In genomic region chr2:128735296-128735960, GRCh38 we compare ENCODE assay signal across 29 cellular contexts.
DNase-seq lines count a peak whose midpoint lies in the region; ATAC-seq, FAIRE-seq and TF ChIP-seq lines count a peak whose summit lies in the region.
"Had no signal": no experiment of that assay in that cellular context is flagged by ENCODE, and none has a peak within 500 bp of the region (broad histone marks: within the 10 kb centered on the region; RNA-seq: fewer than 3 reads in every experiment).

No MANE protein-coding gene starts in this region.

- TF ChIP-seq CTCF in HepG2 (CRISPR knock-in tag; IDR thresholded peaks at IDR 0.05) (no peak), right lobe of liver (IDR thresholded peaks at IDR 0.05) (no peak), NB4 (IDR thresholded peaks at IDR 0.05; ENCODE audit: low read depth, low read length) (peak; percentile 9), kidney (IDR thresholded peaks at IDR 0.05; ENCODE audit: borderline replicate concordance, extremely low read depth, insufficient read depth) (no peak)

- no peak for FAIRE-seq in HepG2 (lab: Jason Lieb, UNC)
- no peak for FAIRE-seq in kidney (lab: Jason Lieb, UNC)
- FAIRE-seq: G401.6, H54 had no signal

- DNase-seq in HepG2 (ENCODE audit: low spot score) (no peak), right lobe of liver (no peak), NB4 (ENCODE audit: low read depth) (peak; percentile 71), kidney (peak; percentile 70), 8988T (no peak), C1 segment of cervical spinal cord (lab: John Stamatoyannopoulos, UW) (no peak)
- DNase-seq: activated CD4-positive, alpha-beta T cell treated with anti-CD3 and anti-CD28 coated beads, Interleukin-2, amount 50 U/mL, for 4 hours; activated CD4-positive, CD25-positive, alpha-beta regulatory T cell; activated naive CD8-positive, alpha-beta T cell treated with anti-CD3 and anti-CD28 coated beads for 36 hours; CD8-positive, alpha-beta T cell; DMS 273 treated with DMSO at 0.1 percent for 48 hours; effector CD4-positive, alpha-beta T cell; left colon; MG63; NCI-H1436; NCI-H2107; NCI-H446; OCI-M1; ovary; retina; stimulated activated CD4-positive, alpha-beta T cell treated with anti-CD3 and anti-CD28 coated beads, Interleukin-12 subunit alpha, Interleukin-12 subunit beta, amount 100 ng/mL, for 4 hours; stimulated activated CD4-positive, alpha-beta T cell treated with anti-CD3 and anti-CD28 coated beads, Interleukin-4, amount 100 ng/mL, for 24 hours; stimulated activated naive CD4-positive, alpha-beta T cell; T-helper 9 cell had no signal

- H3K9me3 ChIP-seq in HepG2 (ENCODE audit: low read length) (no peaks in the 10 kb centered on the region), right lobe of liver (no peaks in the 10 kb centered on the region), kidney (ENCODE audit: control insufficient read depth in 1 of 2, low read length in 2 of 2) (no peaks in the 10 kb centered on the region)
- H3K9me3 ChIP-seq: MG63, ovary, thoracic aorta had no signal

- H3K27ac ChIP-seq in HepG2 (ENCODE audit: extremely low read length, insufficient read depth, low read length) (no peak overlapping the region), right lobe of liver (no peak overlapping the region), kidney (ENCODE audit: low read depth in 2 of 2, low read length in 2 of 2) (no peak overlapping the region)
- H3K27ac ChIP-seq: ovary, thoracic aorta had no signal

- no peak overlapping the region for H3K9ac ChIP-seq in HepG2 (ENCODE audit: insufficient read depth, low read depth, low read length)
- H3K9ac ChIP-seq in kidney (ENCODE audit: low read length in 2 of 2), result no peak overlapping the region

- H2AFZ ChIP-seq in HepG2 (ENCODE audit: low read length), result no peak overlapping the region

- no peak for TF ChIP-seq RAD21 in HepG2 (CRISPR knock-in tag; IDR thresholded peaks at IDR 0.05)

- POLR2A ChIA-PET in HepG2 (lab: Yijun Ruan, JAX), result no interaction called here

- H4K20me1 ChIP-seq in HepG2 (ENCODE audit: insufficient read depth, low read length), result no peaks in the 10 kb centered on the region

- no peak overlapping the region for H3K4me2 ChIP-seq in HepG2 (ENCODE audit: low read depth, low read length)

- no TSS peak for BruUV-seq in HepG2 (replicated peaks; lab: Mats Ljungman, UMichigan)

- TF ChIP-seq EP300 in HepG2 (IDR thresholded peaks at IDR 0.05; ENCODE audit: low read depth in 2 of 2, low read length in 2 of 2) (no peak), HepG2 (CRISPR knock-in tag; IDR thresholded peaks at IDR 0.05; ENCODE audit: borderline replicate concordance) (no peak)

- H3K27me3 ChIP-seq in HepG2 (ENCODE audit: control insufficient read depth in 1 of 2, insufficient read depth in 2 of 2, low read length in 2 of 2), result peaks cover 0 to 50% of the 10 kb centered on the region in 2 experiments; a peak in 4 of 5 replicates
- no peaks in the 10 kb centered on the region for H3K27me3 ChIP-seq in right lobe of liver
- H3K27me3 ChIP-seq: MG63, ovary had no signal

- TF ChIP-seq POLR2A in HepG2 (IDR thresholded peaks at IDR 0.05; ENCODE audit: insufficient read depth in 1 of 2, low read depth in 2 of 2, low read length in 2 of 2) (no peak), right lobe of liver (IDR thresholded peaks at IDR 0.05) (no peak), NB4 (IDR thresholded peaks at IDR 0.05; ENCODE audit: extremely low read depth, insufficient read length) (no peak)

- H3K36me3 ChIP-seq in HepG2 (replicated peaks in 1 of 2; ENCODE audit: control insufficient read depth in 1 of 2, insufficient read depth in 2 of 2, low read length in 2 of 2) (no peaks in the 10 kb centered on the region), right lobe of liver (no peaks in the 10 kb centered on the region), kidney (ENCODE audit: control insufficient read depth in 1 of 2, insufficient read depth in 2 of 2, low read length in 2 of 2) (no peaks in the 10 kb centered on the region)
- H3K36me3 ChIP-seq: MG63, ovary, thoracic aorta had no signal

- no peaks in the 10 kb centered on the region for H3K4me1 ChIP-seq in HepG2 (ENCODE audit: insufficient read depth, low read length)
- peaks cover 0 to 13% (median 0%) of the 10 kb centered on the region in 4 donors for H3K4me1 ChIP-seq in right lobe of liver
- H3K4me1 ChIP-seq in kidney (ENCODE audit: control insufficient read depth in 1 of 2, insufficient read depth in 1 of 2, low read depth in 1 of 2, low read length in 2 of 2), result peaks cover 4 to 9% of the 10 kb centered on the region in 2 donors

- in situ Hi-C loops in HepG2 (cut with HindIII; ENCODE audit: extremely low pct_ligation_motif_present, low pct_unique_long_range_greater_than_20kb), result loop anchor here (25.0 kb wide), 1 partner anchor 673 kb away; no protein-coding TSS in a partner anchor

- H3K4me3 ChIP-seq in HepG2 (replicated peaks in 1 of 3; ENCODE audit: insufficient read depth in 1 of 3, low read depth in 2 of 3, low read length in 3 of 3) (no peak overlapping the region), right lobe of liver (no peak overlapping the region), NB4 (ENCODE audit: low read depth, low read length) (peak overlapping the region; percentile 17), kidney (ENCODE audit: low read length in 2 of 2) (no peak overlapping the region)
- H3K4me3 ChIP-seq: MG63, ovary had no signal

- 48% methylated on average over 24 of the region's 26 CpGs for WGBS in HepG2 (ENCODE audit: low lambda C conversion rate)
- 52% methylated on average over 6 of the region's 26 CpGs for WGBS in right lobe of liver (ENCODE audit: insufficient coverage, low coverage, low lambda C conversion rate, missing lambda C conversion rate)

- intact Hi-C loops in HepG2 (cut with micrococcal nuclease; ENCODE audit: unreplicated experiment) (loop anchor here (10.0 kb wide), 1 partner anchor 1109 kb away; no protein-coding TSS in a partner anchor), right lobe of liver (cut with DNase I) (no loop called here), kidney (cut with DNase I) (no loop called here)

- ATAC-seq in HepG2, result no peak
- ATAC-seq in right lobe of liver, result no peak
- ATAC-seq in HG03457 (IDR thresholded peaks at IDR 0.05; ENCODE audit: unreplicated experiment), result no peak
- no peak for ATAC-seq in HG02623 (IDR thresholded peaks at IDR 0.05; ENCODE audit: unreplicated experiment)
- ATAC-seq: CD8-positive, alpha-beta T cell; left colon had no signal

- H3K79me2 ChIP-seq in HepG2 (ENCODE audit: insufficient read depth, low read length), result no peaks in the 10 kb centered on the region

- CTCF ChIA-PET in HepG2 (lab: Yijun Ruan, JAX; ENCODE audit: low intra/inter-chr PET ratio, low total read pairs), result interaction anchor here (1.1 kb wide), 1 partner anchor 1189 kb away, joined by 3 read pairs; no protein-coding TSS in a partner anchor

TF ChIP-seq in HepG2, 621 proteins besides CTCF, POLR2A, EP300 and RAD21:
- TF ChIP-seq ZFP91 (CRISPR knock-in tag; IDR thresholded peaks at IDR 0.05; ENCODE audit: borderline replicate concordance) (no peak), CEBPB (IDR thresholded peaks at IDR 0.05; ENCODE audit: borderline replicate concordance, low read depth, low read length) (peak; percentile 88)

Comparison
In these comparisons a context has a peak if more than half of its experiments do, and no peak if none do; other contexts are left out.
1. DNase-seq: peak in NB4 (single experiment) and kidney (single experiment); none in HepG2 (single experiment), right lobe of liver (0 of 3), 8988T (single experiment) and C1 segment of cervical spinal cord (0 of 14).